15 cellular contexts compared by ENCODE assay signal in the genomic region with DNA sequence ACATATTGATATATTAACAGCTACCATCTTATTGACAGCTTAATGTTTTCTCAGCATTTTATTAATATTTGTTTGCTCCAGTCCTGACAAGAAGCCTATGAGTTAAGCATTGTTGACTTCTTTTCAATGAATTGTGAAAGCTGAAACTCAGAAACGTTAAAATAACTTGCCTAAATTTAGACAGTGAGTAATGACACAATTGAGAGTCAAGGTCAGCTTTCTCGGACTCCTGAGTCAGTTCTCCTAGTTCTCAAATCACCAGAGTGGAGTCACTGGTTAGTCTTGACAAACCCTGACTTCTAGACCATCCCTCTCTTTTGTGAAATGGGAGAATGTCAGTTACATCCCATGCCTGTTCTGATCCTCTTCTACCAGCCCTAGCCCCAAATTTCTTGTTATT.
DNase-seq lines count a peak whose midpoint lies in the region; ATAC-seq and TF ChIP-seq lines count a peak whose summit lies in the region.
"Had no signal": no experiment of that assay in that cellular context is flagged by ENCODE, and none has a peak within 500 bp of the region (broad histone marks: within the 10 kb centered on the region; RNA-seq: fewer than 3 reads in every experiment).

No MANE protein-coding gene starts in this region.

- H3K27ac ChIP-seq in CD8-positive, alpha-beta T cell (ENCODE audit: low read depth, low read length): no peak overlapping the region
- H3K27ac ChIP-seq: A549 had no signal

- H3K4me1 Mint-ChIP-seq in CD8-positive, alpha-beta T cell (ENCODE audit: low read depth): no peaks in the 10 kb centered on the region

- ATAC-seq in GM19324 (IDR thresholded peaks at IDR 0.05; ENCODE audit: low FRiP score, unreplicated experiment) (peak; percentile 80), HG02610 (IDR thresholded peaks at IDR 0.05; ENCODE audit: unreplicated experiment) (peak; percentile 84), HG03378 (IDR thresholded peaks at IDR 0.05; ENCODE audit: unreplicated experiment) (peak; percentile 91)
- ATAC-seq in CD8-positive, alpha-beta T cell: no peak
- ATAC-seq: A549; activated CD8-positive, alpha-beta T cell treated with anti-CD3 and anti-CD28 coated beads for 36 hours had no signal

- H3K9me3 ChIP-seq in CD8-positive, alpha-beta T cell (ENCODE audit: low read length): no peaks in the 10 kb centered on the region
- H3K9me3 ChIP-seq in BE2C: no peaks in the 10 kb centered on the region
- H3K9me3 ChIP-seq: A549 had no signal

- no peak overlapping the region for H3K4me3 Mint-ChIP-seq in CD8-positive, alpha-beta T cell
- H3K4me3 Mint-ChIP-seq: activated CD8-positive, alpha-beta T cell treated with anti-CD3 and anti-CD28 coated beads for 36 hours; activated naive CD8-positive, alpha-beta T cell had no signal

- H3K4me3 ChIP-seq in CD8-positive, alpha-beta T cell (ENCODE audit: low read depth, low read length): no peak overlapping the region
- H3K4me3 ChIP-seq in BE2C (ENCODE audit: low read depth, low read length): no peak overlapping the region
- H3K4me3 ChIP-seq: A549 had no signal

- CTCF ChIA-PET in CD8-positive, alpha-beta T cell (lab: Charles Lee): interaction anchor here (1.3 kb wide), 1 partner anchor 18 kb away, joined by 3 read pairs; no protein-coding TSS in a partner anchor

- TF ChIP-seq CTCF in GM10266 (IDR thresholded peaks at IDR 0.05; ENCODE audit: control insufficient read depth, insufficient read depth, low read depth, missing control alignments): no peak
- TF ChIP-seq CTCF in CD8-positive, alpha-beta T cell (IDR thresholded peaks at IDR 0.05): no peak
- TF ChIP-seq CTCF in BE2C (IDR thresholded peaks at IDR 0.05; ENCODE audit: low read depth, low read length): no peak

- H3K36me3 ChIP-seq in CD8-positive, alpha-beta T cell (ENCODE audit: insufficient read depth, low read length): no peaks in the 10 kb centered on the region
- no peaks in the 10 kb centered on the region for H3K36me3 ChIP-seq in BE2C

- POLR2A ChIA-PET in CD8-positive, alpha-beta T cell (lab: Charles Lee): no interaction called here

- H3K27ac Mint-ChIP-seq in CD8-positive, alpha-beta T cell: no peak overlapping the region
- H3K27ac Mint-ChIP-seq: activated CD8-positive, alpha-beta T cell treated with anti-CD3 and anti-CD28 coated beads for 36 hours; activated naive CD8-positive, alpha-beta T cell had no signal

- intact Hi-C loops in CD8-positive, alpha-beta T cell (cut with DNase I, micrococcal nuclease): no loop called here

- DNase-seq in GM10266 (ENCODE audit: extremely low spot score) (peak; percentile 27), BE2C (no peak), C1 segment of cervical spinal cord (lab: John Stamatoyannopoulos, UW) (no peak), AG08396 (ENCODE audit: low spot score) (no peak)
- DNase-seq in CD8-positive, alpha-beta T cell: no peak
- DNase-seq: activated CD8-positive, alpha-beta T cell treated with anti-CD3 and anti-CD28 coated beads for 36 hours; DMS 273 treated with DMSO at 0.1 percent for 48 hours; NCI-H524; right cardiac atrium; T-helper 9 cell had no signal

- no peaks in the 10 kb centered on the region for H3K27me3 ChIP-seq in CD8-positive, alpha-beta T cell (ENCODE audit: insufficient read depth, low read length)
- no peaks in the 10 kb centered on the region for H3K27me3 ChIP-seq in BE2C

- H3K27me3 Mint-ChIP-seq in CD8-positive, alpha-beta T cell (ENCODE audit: low read depth): no peaks in the 10 kb centered on the region
- H3K27me3 Mint-ChIP-seq: activated CD8-positive, alpha-beta T cell treated with anti-CD3 and anti-CD28 coated beads for 36 hours had no signal

- no peaks in the 10 kb centered on the region for H3K36me3 Mint-ChIP-seq in CD8-positive, alpha-beta T cell
- H3K36me3 Mint-ChIP-seq: activated naive CD8-positive, alpha-beta T cell had no signal

- H3K9me3 Mint-ChIP-seq in CD8-positive, alpha-beta T cell: no peaks in the 10 kb centered on the region
- H3K9me3 Mint-ChIP-seq: activated CD8-positive, alpha-beta T cell treated with anti-CD3 and anti-CD28 coated beads for 36 hours had no signal

- no peaks in the 10 kb centered on the region for H3K4me1 ChIP-seq in CD8-positive, alpha-beta T cell (ENCODE audit: insufficient read depth, low read length)
- no peaks in the 10 kb centered on the region for H3K4me1 ChIP-seq in BE2C
- H3K4me1 ChIP-seq: A549 had no signal
